20 cellular contexts compared by ENCODE assay signal in genomic region chr6:151998784-151999183, GRCh38.
DNase-seq lines count a peak whose midpoint lies in the region; ATAC-seq, FAIRE-seq and TF ChIP-seq lines count a peak whose summit lies in the region.
"Had no signal": no experiment of that assay in that cellular context is flagged by ENCODE, and none has a peak within 500 bp of the region (broad histone marks: within the 10 kb centered on the region; RNA-seq: fewer than 3 reads in every experiment).

No MANE protein-coding gene starts in this region.

- peak overlapping the region; percentile 62 for H2AFZ ChIP-seq in mammary epithelial cell (ENCODE audit: low read depth, low read length)
- no peak overlapping the region for H2AFZ ChIP-seq in HepG2 (ENCODE audit: low read length)
- H2AFZ ChIP-seq: GM23338 had no signal

- no peaks in the 10 kb centered on the region for H3K36me3 ChIP-seq in mammary epithelial cell (ENCODE audit: insufficient read depth, low read length)
- no peaks in the 10 kb centered on the region for H3K36me3 ChIP-seq in HepG2 (replicated peaks in 1 of 2; ENCODE audit: control insufficient read depth in 1 of 2, insufficient read depth in 2 of 2, low read length in 2 of 2)

- 60% methylated on average over 1 of the region's 1 CpG for WGBS in mammary epithelial cell (ENCODE audit: low coverage, missing lambda C conversion rate)
- 5% methylated on average over 1 of the region's 1 CpG for WGBS in HepG2 (ENCODE audit: low lambda C conversion rate)

- TF ChIP-seq EP300 in HepG2 (IDR thresholded peaks at IDR 0.05; ENCODE audit: low read depth in 2 of 2, low read length in 2 of 2) (no peak), HepG2 (CRISPR knock-in tag; IDR thresholded peaks at IDR 0.05; ENCODE audit: borderline replicate concordance) (no peak)

- H3K9ac ChIP-seq in mammary epithelial cell (ENCODE audit: insufficient read depth, low read length) (no peak overlapping the region), HepG2 (ENCODE audit: insufficient read depth, low read depth, low read length) (no peak overlapping the region)

- H3K27me3 ChIP-seq in mammary epithelial cell (ENCODE audit: insufficient read depth, low read length) (no peaks in the 10 kb centered on the region), HepG2 (ENCODE audit: control insufficient read depth in 1 of 2, insufficient read depth in 2 of 2, low read length in 2 of 2) (no peaks in the 10 kb centered on the region)

- dilution Hi-C loops in mammary epithelial cell (cut with HindIII; ENCODE audit: low sequenced_read_pairs) = no loop called here

- no peak overlapping the region for H3K27ac ChIP-seq in mammary epithelial cell (ENCODE audit: insufficient read depth, low read depth, low read length)
- H3K27ac ChIP-seq in HepG2 (ENCODE audit: extremely low read length, insufficient read depth, low read length) = no peak overlapping the region

- no peaks in the 10 kb centered on the region for H3K9me3 ChIP-seq in mammary epithelial cell (replicated peaks; ENCODE audit: insufficient read depth, low read length)
- no peaks in the 10 kb centered on the region for H3K9me3 ChIP-seq in HepG2 (ENCODE audit: low read length)
- H3K9me3 ChIP-seq: Caco-2 had no signal

- in situ Hi-C loops in mammary epithelial cell (cut with MboI; ENCODE audit: low sequenced_read_pairs in 2 of 2) = no loop called here
- in situ Hi-C loops in HepG2 (cut with HindIII; ENCODE audit: extremely low pct_ligation_motif_present, low pct_unique_long_range_greater_than_20kb) = no loop called here

- H3K4me1 ChIP-seq in mammary epithelial cell (ENCODE audit: insufficient read depth, low read length) = peaks cover 12% of the 10 kb centered on the region
- H3K4me1 ChIP-seq in HepG2 (ENCODE audit: insufficient read depth, low read length) = peaks cover 10% of the 10 kb centered on the region
- H3K4me1 ChIP-seq: Caco-2 had no signal

- BruUV-seq in mammary epithelial cell (replicated peaks; lab: Mats Ljungman, UMichigan) (no TSS peak), HepG2 (replicated peaks; lab: Mats Ljungman, UMichigan) (no TSS peak)

- FAIRE-seq in HepG2 (lab: Jason Lieb, UNC) = no peak
- FAIRE-seq: G401.6, GM12892, RCC 7860 had no signal

- CTCF ChIA-PET in mammary epithelial cell (lab: Charles Lee; ENCODE audit: low non-redundant PET) = no interaction called here
- CTCF ChIA-PET in HepG2 (lab: Yijun Ruan, JAX; ENCODE audit: low intra/inter-chr PET ratio, low total read pairs) = no interaction called here

- no peak overlapping the region for H3K4me3 ChIP-seq in mammary epithelial cell (replicated peaks in 1 of 3; ENCODE audit: insufficient read depth in 1 of 3, low read depth in 2 of 3, low read length in 3 of 3)
- no peak overlapping the region for H3K4me3 ChIP-seq in HepG2 (replicated peaks in 1 of 3; ENCODE audit: insufficient read depth in 1 of 3, low read depth in 2 of 3, low read length in 3 of 3)
- H3K4me3 ChIP-seq: GM23338 had no signal

- H3K4me2 ChIP-seq in mammary epithelial cell (ENCODE audit: insufficient read depth, low read depth, low read length) (peak overlapping the region; percentile 45), HepG2 (ENCODE audit: low read depth, low read length) (no peak overlapping the region)
- H3K4me2 ChIP-seq: GM23338 had no signal

- H4K20me1 ChIP-seq in mammary epithelial cell (ENCODE audit: insufficient read depth, low read length) = no peaks in the 10 kb centered on the region
- H4K20me1 ChIP-seq in HepG2 (ENCODE audit: insufficient read depth, low read length) = no peaks in the 10 kb centered on the region

- intact Hi-C loops in Right ventricle myocardium inferior (cut with DNase I) (no loop called here), Right ventricle myocardium superior (cut with DNase I) (no loop called here), mammary epithelial cell (cut with micrococcal nuclease) (no loop called here), HepG2 (cut with micrococcal nuclease; ENCODE audit: unreplicated experiment) (no loop called here)

- no peak for TF ChIP-seq POLR2A in HepG2 (IDR thresholded peaks at IDR 0.05; ENCODE audit: insufficient read depth in 1 of 2, low read depth in 2 of 2, low read length in 2 of 2)

- ATAC-seq in Right ventricle myocardium inferior = peak; percentile 57
- no peak for ATAC-seq in Right ventricle myocardium superior (ENCODE audit: poor library complexity)
- ATAC-seq in HepG2 = no peak
- ATAC-seq in HG03565 (IDR thresholded peaks at IDR 0.05; ENCODE audit: unreplicated experiment) = no peak
- ATAC-seq: GM23338 had no signal

- POLR2A ChIA-PET in HepG2 (lab: Yijun Ruan, JAX) = no interaction called here

- DNase-seq in Right ventricle myocardium inferior (ENCODE audit: missing footprints) = no peak
- DNase-seq in Right ventricle myocardium superior = no peak
- no peak for DNase-seq in mammary epithelial cell
- peak; percentile 37 for DNase-seq in myocyte (ENCODE audit: low read depth)
- no peak for DNase-seq in NCI-H1930 (lab: John Stamatoyannopoulos, UW)
- no peak for DNase-seq in HepG2 (ENCODE audit: low spot score)
- DNase-seq in NAMALWA (ENCODE audit: low spot score) = no peak
- DNase-seq: 8988T, Caco-2, KG1, MM.1S, NCI-H1105 treated with DMSO at 0.1 percent for 48 hours, NCI-H187, NCI-H446, NCI-H774 had no signal

- TF ChIP-seq CTCF in mammary epithelial cell (conservative IDR thresholded peaks at IDR 0.05 in 1 of 2, IDR thresholded peaks at IDR 0.05 in 1 of 2; ENCODE audit: extremely low read depth in 1 of 2, insufficient read depth in 1 of 2, low read depth in 1 of 2, low read length in 2 of 2) (no peak), HepG2 (CRISPR knock-in tag; IDR thresholded peaks at IDR 0.05) (no peak)

- H3K79me2 ChIP-seq in mammary epithelial cell (ENCODE audit: insufficient read depth, low read length) = no peaks in the 10 kb centered on the region
- no peaks in the 10 kb centered on the region for H3K79me2 ChIP-seq in HepG2 (ENCODE audit: insufficient read depth, low read length)

- TF ChIP-seq RAD21 in HepG2 (CRISPR knock-in tag; IDR thresholded peaks at IDR 0.05) = no peak

TF ChIP-seq in HepG2, 621 proteins besides CTCF, POLR2A, EP300 and RAD21:
- TF ChIP-seq SKI (IDR thresholded peaks at IDR 0.05; ENCODE audit: partially characterized antibody) (no peak), PAX8 (CRISPR knock-in tag; IDR thresholded peaks at IDR 0.05; ENCODE audit: borderline replicate concordance) (no peak), DRAP1 (CRISPR knock-in tag; IDR thresholded peaks at IDR 0.05) (no peak), ZNF629 (CRISPR knock-in tag; conservative IDR thresholded peaks at IDR 0.05) (no peak), MAZ (IDR thresholded peaks at IDR 0.05; ENCODE audit: borderline replicate concordance, low read depth, low read length) (no peak), MAZ (CRISPR knock-in tag; IDR thresholded peaks at IDR 0.05; ENCODE audit: low read depth) (no peak)
